In genomic region chr3:184380627-184381260, GRCh38 we compare ENCODE assay signal across 8 cellular contexts. TPM values are rescaled to one million over a fixed set of nuclear protein-coding genes. Genes with fewer than 3 reads are reported as not detected.
DNase-seq lines count a peak whose midpoint lies in the region; ATAC-seq and TF ChIP-seq lines count a peak whose summit lies in the region.

No MANE protein-coding gene starts in this region.

- H3K9ac ChIP-seq in rectal smooth muscle tissue (ENCODE audit: low read length) = no peak overlapping the region

- DNase-seq in G401 (ENCODE audit: low spot score) (peak; percentile 42), T-helper 17 cell (no peak), right atrium auricular region (ENCODE audit: low spot score) (no peak), NCI-H82 (lab: John Stamatoyannopoulos, UW) (no peak), NCI-H1048 (lab: John Stamatoyannopoulos, UW) (no peak), HCEC 1CT (no peak)

- H3K4me1 Mint-ChIP-seq in T-helper 17 cell = peaks cover 2% of the 10 kb centered on the region

- H3K27ac Mint-ChIP-seq in T-helper 17 cell = no peak overlapping the region

- peaks cover 3% of the 10 kb centered on the region for H3K36me3 Mint-ChIP-seq in T-helper 17 cell (ENCODE audit: low read depth)

- H3K4me1 ChIP-seq in right atrium auricular region = peaks cover 0 to 24% of the 10 kb centered on the region in 2 donors
- H3K4me1 ChIP-seq in rectal smooth muscle tissue (ENCODE audit: control insufficient read depth, insufficient read depth, low read length) = peaks cover 7% of the 10 kb centered on the region

- peak overlapping the region; percentile 81 for H3K4me3 Mint-ChIP-seq in T-helper 17 cell

- peak overlapping the region; percentile 17 to 50 for H3K27ac ChIP-seq in right atrium auricular region
- H3K27ac ChIP-seq in rectal smooth muscle tissue (ENCODE audit: low read depth, low read length) = no peak overlapping the region

- ATAC-seq in T-helper 17 cell = peak; percentile 66
- no peak for ATAC-seq in GM18868 (IDR thresholded peaks at IDR 0.05; ENCODE audit: unreplicated experiment)

- peak overlapping the region; percentile 50 to 55 for H3K4me3 ChIP-seq in right atrium auricular region
- peak overlapping the region; percentile 40 for H3K4me3 ChIP-seq in rectal smooth muscle tissue (ENCODE audit: low read length)

- H3K27me3 ChIP-seq in right atrium auricular region (no peaks in the 10 kb centered on the region), rectal smooth muscle tissue (ENCODE audit: control insufficient read depth, insufficient read depth, low read length) (peaks cover 27% of the 10 kb centered on the region)

- H3K27me3 Mint-ChIP-seq in T-helper 17 cell = peaks cover 74% of the 10 kb centered on the region

- TF ChIP-seq CTCF in right atrium auricular region (IDR thresholded peaks at IDR 0.05) = no peak

- no peaks in the 10 kb centered on the region for H3K9me3 ChIP-seq in T-helper 17 cell (ENCODE audit: control insufficient read depth, low read length, poor library complexity, severe bottlenecking)
- H3K9me3 ChIP-seq in right atrium auricular region = no peaks in the 10 kb centered on the region

- no peaks in the 10 kb centered on the region for H3K36me3 ChIP-seq in right atrium auricular region
- no peaks in the 10 kb centered on the region for H3K36me3 ChIP-seq in rectal smooth muscle tissue (ENCODE audit: control insufficient read depth, insufficient read depth, low read length)

- in situ Hi-C loops in G401 (cut with HindIII; ENCODE audit: low sequenced_read_pairs) = no loop called here

RNA-seq across cellular contexts. Expression of gene CHRD, which starts 0.9 kb away (rescaled TPM):
- 1.4 and 1.8 TPM in 2 replicates for total RNA-seq in G401 (2014; rRNA removed; shearing (Covaris generic))
- total RNA-seq in T-helper 17 cell (not detected), right atrium auricular region (10 to 100 TPM in 1 of 2 donors, 1 to 10 TPM in 1; 7.0 to 13.4 TPM)

RNA-seq across cellular contexts. Expression of gene THPO, which starts 2.7 kb away (rescaled TPM):
- 0.12 and 0.20 TPM in 2 replicates for total RNA-seq in G401 (2014; rRNA removed; shearing (Covaris generic))
- total RNA-seq in T-helper 17 cell (not detected), right atrium auricular region (under 1 TPM in 1 of 2 donors, not detected in 1; 0.55 TPM)

RNA-seq across cellular contexts. Expression of gene POLR2H, which starts 19.2 kb away (rescaled TPM):
- total RNA-seq in G401 (2014; rRNA removed; shearing (Covaris generic)) = 136 and 144 TPM in 2 replicates
- 10 to 100 TPM; 28.6 to 38.3 TPM for total RNA-seq in T-helper 17 cell
- total RNA-seq in right atrium auricular region = 10 to 100 TPM; 26.8 to 35.5 TPM

RNA-seq across cellular contexts. Expression of gene CLCN2, which starts 19.3 kb away (rescaled TPM):
- total RNA-seq in G401 (2014; rRNA removed; shearing (Covaris generic)) = 6.7 and 10.7 TPM in 2 replicates
- total RNA-seq in T-helper 17 cell (1 to 10 TPM; 4.6 TPM), right atrium auricular region (1 to 10 TPM; 1.3 to 2.7 TPM)

RNA-seq across cellular contexts. Expression of gene FAM131A, which starts 43.3 kb away (rescaled TPM):
- 20.7 and 31.2 TPM in 2 replicates for total RNA-seq in G401 (2014; rRNA removed; shearing (Covaris generic))
- total RNA-seq in T-helper 17 cell = 10 to 100 TPM in 1 of 2 donors, 1 to 10 TPM in 1; 7.9 to 10.9 TPM
- 10 to 100 TPM; 33.7 to 45.8 TPM for total RNA-seq in right atrium auricular region
